ENCODE assay signal across 8 cellular contexts in the genomic region with DNA sequence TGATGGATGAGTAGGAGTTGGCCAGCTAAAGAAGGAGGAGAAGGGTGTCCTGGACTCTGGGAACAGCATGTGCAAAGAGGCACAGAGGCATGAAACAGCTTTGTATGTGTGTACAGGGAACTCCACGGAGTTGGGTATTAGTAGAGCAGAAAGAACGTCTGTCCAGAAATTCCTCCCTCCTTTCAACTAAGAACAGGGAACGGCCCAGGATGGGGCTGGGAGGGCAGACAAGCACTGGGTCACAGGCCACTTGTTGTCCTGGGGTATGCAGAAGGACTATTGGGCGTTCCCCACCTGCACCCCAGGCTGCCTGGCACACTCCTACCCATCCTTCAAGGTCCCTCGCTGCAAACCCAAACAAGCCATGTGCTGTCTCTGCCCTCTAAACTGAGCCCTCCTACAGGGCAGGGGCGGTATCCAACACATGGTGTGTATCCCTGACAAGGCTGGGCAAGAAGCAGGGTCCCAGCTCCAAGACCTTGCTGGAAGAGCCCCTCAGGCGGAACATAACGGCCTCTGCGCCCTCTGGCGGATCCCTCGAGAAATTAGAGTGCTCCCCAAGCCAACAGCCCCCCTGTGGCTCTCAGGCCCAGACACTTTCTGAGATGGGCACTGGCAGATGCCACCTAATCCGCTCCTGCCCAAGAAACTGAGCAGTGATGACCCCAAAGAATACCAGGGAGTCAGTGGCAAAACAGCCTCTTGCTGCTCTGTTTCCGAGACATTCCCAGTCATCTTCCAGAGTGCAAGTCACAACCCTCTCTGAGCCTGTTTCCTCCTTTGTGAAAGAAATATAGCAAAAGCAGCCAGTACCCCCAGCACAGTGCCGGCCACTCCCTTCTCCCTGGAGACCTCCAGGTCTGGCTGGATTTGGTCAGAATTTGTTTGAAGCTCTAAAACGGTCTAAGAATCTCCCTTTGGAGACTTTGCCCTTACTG. TPM values are rescaled to one million over a fixed set of nuclear protein-coding genes. Genes with fewer than 3 reads are reported as not detected.
DNase-seq lines count a peak whose midpoint lies in the region; ATAC-seq, FAIRE-seq and TF ChIP-seq lines count a peak whose summit lies in the region.

No MANE protein-coding gene starts in this region.

- no peak for FAIRE-seq in HTR-8/SVneo (lab: Jason Lieb, UNC)
- FAIRE-seq in K562 (lab: Jason Lieb, UNC): no peak
- no peak for FAIRE-seq in HepG2 (lab: Jason Lieb, UNC)

- H3K79me2 ChIP-seq in K562 (ENCODE audit: control insufficient read depth, insufficient read depth, low read length): no peaks in the 10 kb centered on the region
- H3K79me2 ChIP-seq in HepG2 (ENCODE audit: insufficient read depth, low read length): no peaks in the 10 kb centered on the region

- peak; percentile 74 for TF ChIP-seq CTCF in CD4-positive, alpha-beta T cell (IDR thresholded peaks at IDR 0.05)
- peak; percentile 65 to 82 (median 71) for TF ChIP-seq CTCF in K562 (IDR thresholded peaks at IDR 0.05 in 2 of 3, conservative IDR thresholded peaks at IDR 0.05 in 1 of 3; ENCODE audit: insufficient read depth in 2 of 3, low read depth in 1 of 3, low read length in 3 of 3)
- TF ChIP-seq CTCF in HepG2 (CRISPR knock-in tag; IDR thresholded peaks at IDR 0.05): peak; percentile 78

- POLR2A ChIA-PET in CD4-positive, alpha-beta T cell (lab: Charles Lee): no interaction called here
- POLR2A ChIA-PET in K562 (lab: Yijun Ruan, JAX) (interaction anchor here (0.7 kb wide), 1 partner anchor 120 kb away, joined by 4 read pairs; no protein-coding TSS in a partner anchor), HepG2 (lab: Yijun Ruan, JAX) (no interaction called here)

- H3K36me3 ChIP-seq in K562 (ENCODE audit: control insufficient read depth, insufficient read depth, low read length) (no peaks in the 10 kb centered on the region), HepG2 (replicated peaks in 1 of 2; ENCODE audit: control insufficient read depth in 1 of 2, insufficient read depth in 2 of 2, low read length in 2 of 2) (no peaks in the 10 kb centered on the region)

- H3K9ac ChIP-seq in K562 (ENCODE audit: insufficient read depth in 1 of 2, low read depth in 2 of 2, low read length in 2 of 2) (no peak overlapping the region), HepG2 (ENCODE audit: insufficient read depth, low read depth, low read length) (no peak overlapping the region)

- H3K27me3 Mint-ChIP-seq in CD4-positive, alpha-beta T cell: peaks cover 83% of the 10 kb centered on the region
- H3K27me3 Mint-ChIP-seq in T-helper 2 cell treated with Interferon-gamma antibody and Interleukin-4, amounts not matched to agents 5 μg/mL and 100 μg/mL, for 36 hours (ENCODE audit: low read depth): peaks cover 60% of the 10 kb centered on the region

- H3K4me2 ChIP-seq in K562 (ENCODE audit: insufficient read depth, low read length) (no peak overlapping the region), HepG2 (ENCODE audit: low read depth, low read length) (no peak overlapping the region)

- DNase-seq in CD4-positive, alpha-beta T cell: peak; percentile 35 to 66 (median 50)
- DNase-seq in HTR-8/SVneo (ENCODE audit: insufficient read length, low spot score) (peak; percentile 49), K562 (ENCODE audit: extremely low read depth in 1 of 4, low spot score in 3 of 4) (peak; percentile 51 to 61 (median 56)), HepG2 (ENCODE audit: low spot score) (peak; percentile 35), middle frontal gyrus (ENCODE audit: extremely low spot score, low spot score) (no peak), NCI-H1105 (lab: John Stamatoyannopoulos, UW) (no peak)
- DNase-seq in T-helper 2 cell treated with Interferon-gamma antibody and Interleukin-4, amounts not matched to agents 5 μg/mL and 100 μg/mL, for 36 hours (ENCODE audit: low spot score): peak; percentile 32
- DNase-seq in stimulated activated CD8-positive, alpha-beta memory T cell treated with anti-CD3 and anti-CD28 coated beads, Interleukin-7, amount 100 ng/mL, for 1 hour (ENCODE audit: low read depth in 2 of 2): peak; percentile 15 to 40

- H2AFZ ChIP-seq in K562 (ENCODE audit: low read depth, low read length): no peak overlapping the region
- H2AFZ ChIP-seq in HepG2 (ENCODE audit: low read length): no peak overlapping the region

- H3K36me3 Mint-ChIP-seq in CD4-positive, alpha-beta T cell (ENCODE audit: low read depth): no peaks in the 10 kb centered on the region
- H3K36me3 Mint-ChIP-seq in T-helper 2 cell treated with Interferon-gamma antibody and Interleukin-4, amounts not matched to agents 5 μg/mL and 100 μg/mL, for 36 hours (ENCODE audit: low read depth): peaks cover 2% of the 10 kb centered on the region

- H3K4me1 Mint-ChIP-seq in CD4-positive, alpha-beta T cell (ENCODE audit: low read depth): no peaks in the 10 kb centered on the region
- H3K4me1 Mint-ChIP-seq in T-helper 2 cell treated with Interferon-gamma antibody and Interleukin-4, amounts not matched to agents 5 μg/mL and 100 μg/mL, for 36 hours (ENCODE audit: low read depth): peaks cover 7% of the 10 kb centered on the region

- no peak for TF ChIP-seq POLR2A in K562 (conservative IDR thresholded peaks at IDR 0.05)
- TF ChIP-seq POLR2A in HepG2 (IDR thresholded peaks at IDR 0.05; ENCODE audit: insufficient read depth in 1 of 2, low read depth in 2 of 2, low read length in 2 of 2): no peak

- H3K27ac Mint-ChIP-seq in CD4-positive, alpha-beta T cell: no peak overlapping the region
- no peak overlapping the region for H3K27ac Mint-ChIP-seq in T-helper 2 cell treated with Interferon-gamma antibody and Interleukin-4, amounts not matched to agents 5 μg/mL and 100 μg/mL, for 36 hours

- H3K4me1 ChIP-seq in K562 (replicated peaks in 1 of 2; ENCODE audit: control insufficient read depth in 2 of 2, insufficient read depth in 2 of 2, low read length in 2 of 2): peaks cover 0 to 15% of the 10 kb centered on the region in 2 experiments; a peak in 2 of 5 replicates
- peaks cover 26% of the 10 kb centered on the region for H3K4me1 ChIP-seq in HepG2 (ENCODE audit: insufficient read depth, low read length)

- H3K4me3 Mint-ChIP-seq in CD4-positive, alpha-beta T cell: peak overlapping the region; percentile 38
- H3K4me3 Mint-ChIP-seq in T-helper 2 cell treated with Interferon-gamma antibody and Interleukin-4, amounts not matched to agents 5 μg/mL and 100 μg/mL, for 36 hours: no peak overlapping the region

- CTCF ChIA-PET in CD4-positive, alpha-beta T cell (lab: Charles Lee): interaction anchor here (0.7 to 2.1 kb wide), 5 partner anchors 16 to 1362 kb away, joined by 3 to 5 read pairs (median 3); no protein-coding TSS in a partner anchor
- CTCF ChIA-PET in K562 (lab: Yijun Ruan, JAX; ENCODE audit: low intra/inter-chr PET ratio): interaction anchor here (2.0 kb wide), 1 partner anchor 162 kb away, joined by 5 read pairs; no protein-coding TSS in a partner anchor
- CTCF ChIA-PET in HepG2 (lab: Yijun Ruan, JAX; ENCODE audit: low intra/inter-chr PET ratio, low total read pairs): interaction anchor here (1.6 to 1.9 kb wide), 2 partner anchors 28 to 112 kb away, joined by 8 to 17 read pairs; no protein-coding TSS in a partner anchor

- peaks cover 43% of the 10 kb centered on the region for H3K27me3 ChIP-seq in CD4-positive, alpha-beta T cell (ENCODE audit: control insufficient read depth, insufficient read depth, low read length)
- H3K27me3 ChIP-seq in K562 (ENCODE audit: control insufficient read depth in 2 of 2, insufficient read depth in 2 of 2, low read length in 2 of 2): peaks cover 7 to 59% of the 10 kb centered on the region in 2 experiments; a peak in 4 of 5 replicates
- peaks cover 16 to 79% of the 10 kb centered on the region in 2 experiments for H3K27me3 ChIP-seq in HepG2 (ENCODE audit: control insufficient read depth in 1 of 2, insufficient read depth in 2 of 2, low read length in 2 of 2)

- no TSS peak for BruUV-seq in K562 (replicated peaks; lab: Mats Ljungman, UMichigan)
- no TSS peak for BruUV-seq in HepG2 (replicated peaks; lab: Mats Ljungman, UMichigan)

- under 1% methylated on average over 15 of the region's 15 CpGs for WGBS in K562 (ENCODE audit: insufficient coverage, low coverage, missing lambda C conversion rate)
- WGBS in HepG2 (ENCODE audit: low lambda C conversion rate): 5% methylated on average over 11 of the region's 15 CpGs

- H3K9me3 ChIP-seq in CD4-positive, alpha-beta T cell (ENCODE audit: control insufficient read depth, low read length): no peaks in the 10 kb centered on the region
- H3K9me3 ChIP-seq in K562 (replicated peaks; ENCODE audit: control insufficient read depth, insufficient read depth, low read depth, low read length): no peaks in the 10 kb centered on the region
- no peaks in the 10 kb centered on the region for H3K9me3 ChIP-seq in HepG2 (ENCODE audit: low read length)

- no peak overlapping the region for H3K27ac ChIP-seq in CD4-positive, alpha-beta T cell (ENCODE audit: low read depth, low read length)
- H3K27ac ChIP-seq in K562 (ENCODE audit: extremely low read depth, low read depth, low read length): no peak overlapping the region
- H3K27ac ChIP-seq in HepG2 (ENCODE audit: extremely low read length, insufficient read depth, low read length): no peak overlapping the region

- peaks cover 6% of the 10 kb centered on the region for H4K20me1 ChIP-seq in K562 (replicated peaks; ENCODE audit: control insufficient read depth, insufficient read depth, low read length)
- H4K20me1 ChIP-seq in HepG2 (ENCODE audit: insufficient read depth, low read length): peaks cover 7% of the 10 kb centered on the region; the same call in 1 of the 2 replicates

- peak; percentile 30 to 66; a peak in 3 of 4 replicates for TF ChIP-seq RAD21 in K562 (CRISPR knock-in tag; conservative IDR thresholded peaks at IDR 0.05 in 1 of 2, IDR thresholded peaks at IDR 0.05 in 1 of 2)
- TF ChIP-seq RAD21 in HepG2 (CRISPR knock-in tag; IDR thresholded peaks at IDR 0.05): peak; percentile 48; the same call in 1 of the 2 replicates

- H3K9me1 ChIP-seq in K562 (ENCODE audit: control insufficient read depth, insufficient read depth, low read length): no peaks in the 10 kb centered on the region

- H3K4me3 ChIP-seq in K562 (no peak overlapping the region), HepG2 (replicated peaks in 1 of 3; ENCODE audit: insufficient read depth in 1 of 3, low read depth in 2 of 3, low read length in 3 of 3) (no peak overlapping the region)

- intact Hi-C loops in CD4-positive, alpha-beta T cell (cut with DNase I, micrococcal nuclease): loop anchor here (1.0 to 10.0 kb wide), 4 partner anchors 112 to 254 kb away; no protein-coding TSS in a partner anchor
- intact Hi-C loops in K562 (cut with micrococcal nuclease) (loop anchor here (2.0 kb wide), 1 partner anchor 112 kb away; no protein-coding TSS in a partner anchor), HepG2 (cut with micrococcal nuclease; ENCODE audit: unreplicated experiment) (no loop called here)

- no peak for TF ChIP-seq EP300 in K562 (IDR thresholded peaks at IDR 0.05; ENCODE audit: low read length)
- no peak for TF ChIP-seq EP300 in HepG2 (IDR thresholded peaks at IDR 0.05; ENCODE audit: low read depth in 2 of 2, low read length in 2 of 2)
- TF ChIP-seq EP300 in HepG2 (CRISPR knock-in tag; IDR thresholded peaks at IDR 0.05; ENCODE audit: borderline replicate concordance): no peak

- no peaks in the 10 kb centered on the region for H3K9me3 Mint-ChIP-seq in CD4-positive, alpha-beta T cell
- peaks cover 12% of the 10 kb centered on the region for H3K9me3 Mint-ChIP-seq in T-helper 2 cell treated with Interferon-gamma antibody and Interleukin-4, amounts not matched to agents 5 μg/mL and 100 μg/mL, for 36 hours

- peak; percentile 62 for ATAC-seq in CD4-positive, alpha-beta T cell (ENCODE audit: poor library complexity)
- ATAC-seq in K562 (peak; percentile 77), HepG2 (peak; percentile 68)

- in situ Hi-C loops in K562 (cut with MboI): no loop called here
- in situ Hi-C loops in HepG2 (cut with HindIII; ENCODE audit: extremely low pct_ligation_motif_present, low pct_unique_long_range_greater_than_20kb): no loop called here

RNA-seq across cellular contexts. Expression of a gene that starts 1.6 kb away (rescaled TPM):
- under 1 TPM; 0.05 to 0.20 TPM for total RNA-seq in CD4-positive, alpha-beta T cell
- total RNA-seq in K562 (2011; cell fraction: chromatin; rRNA removed; ENCODE audit: low replicate concordance): not detected in 2 replicates
- total RNA-seq in K562 (2011; cell fraction: nucleolus; rRNA removed): not detected in 2 replicates
- not detected in 2 replicates for total RNA-seq in K562 (2011; cell fraction: nucleoplasm; rRNA removed)
- total RNA-seq in K562 (2014; rRNA removed) (not detected in 2 replicates), K562 (2014; rRNA removed; fragmentation: Illumina TruSeq; extraction: Trizol) (not detected in 2 replicates), K562 (2015; rRNA removed; fragmentation: Illumina TruSeq; extraction: Trizol) (not detected in 2 replicates), K562 (2021) (not detected in 2 replicates), HepG2 (2016; rRNA removed; fragmentation: Illumina TruSeq; extraction: Trizol) (not detected in 2 replicates)
- polyA plus RNA-seq in K562 (2011; rRNA removed) (not detected in 2 replicates), K562 (2014; fragmentation: Illumina TruSeq; extraction: Trizol) (not detected in 2 replicates), K562 (2014; fragmentation: Nextera tagmentation; extraction: Ambion mirVana) (not detected), K562 (2014; rRNA removed) (not detected in 2 replicates), HepG2 (2011; rRNA removed) (0.01 TPM in 1 of 2 replicates, not detected in the other)
- under 0.01 and 0.01 TPM in 2 replicates for polyA plus RNA-seq in K562 (2011; cell fraction: cytosol; rRNA removed)
- 0.01 TPM in 1 of 2 replicates, not detected in the other for polyA plus RNA-seq in K562 (2011; cell fraction: nucleus; rRNA removed)
- not detected in 2 replicates for polyA plus RNA-seq in K562 (2012)
- polyA minus RNA-seq in K562 (2011; rRNA and poly(A)+ RNA removed): not detected in 2 replicates
- polyA minus RNA-seq in K562 (2011; cell fraction: cytosol; rRNA and poly(A)+ RNA removed): not detected in 2 replicates
- not detected in 2 replicates for polyA minus RNA-seq in K562 (2011; cell fraction: nucleus; rRNA and poly(A)+ RNA removed)
- not detected in 2 replicates for total RNA-seq in HepG2 (2016; cell fraction: cytosol; rRNA removed; fragmentation: Illumina TruSeq; extraction: Trizol; ENCODE audit: low read depth)
- not detected in 2 replicates for total RNA-seq in HepG2 (2016; cell fraction: insoluble cytoplasmic fraction; rRNA removed; fragmentation: Illumina TruSeq; extraction: Trizol)
- not detected in 2 replicates for total RNA-seq in HepG2 (2016; cell fraction: membrane; rRNA removed; fragmentation: Illumina TruSeq; extraction: Trizol)
- total RNA-seq in HepG2 (2016; cell fraction: nucleus; rRNA removed; fragmentation: Illumina TruSeq; extraction: Trizol): not detected in 2 replicates
- not detected in 2 replicates for polyA plus RNA-seq in HepG2 (2011; cell fraction: cytosol; rRNA removed)
- 0.03 TPM in 2 replicates for polyA plus RNA-seq in HepG2 (2011; cell fraction: nucleus; rRNA removed)
- polyA plus RNA-seq in HepG2 (2012): 0.01 and 0.09 TPM in 2 replicates
- polyA plus RNA-seq in HepG2 (2016; cell fraction: cytosol; fragmentation: Illumina TruSeq; extraction: Trizol; ENCODE audit: low read depth): not detected in 2 replicates
- not detected in 2 replicates for polyA plus RNA-seq in HepG2 (2016; cell fraction: insoluble cytoplasmic fraction; fragmentation: Illumina TruSeq; extraction: Trizol; ENCODE audit: low read depth)
- polyA plus RNA-seq in HepG2 (2016; cell fraction: membrane; fragmentation: Illumina TruSeq; extraction: Trizol; ENCODE audit: low read depth): not detected in 2 replicates
- not detected in 2 replicates for polyA plus RNA-seq in HepG2 (2016; cell fraction: nucleus; fragmentation: Illumina TruSeq; extraction: Trizol; ENCODE audit: insufficient read depth, low read depth)
- 0.47 TPM in 1 of 2 replicates, not detected in the other for polyA minus RNA-seq in HepG2 (2011; rRNA and poly(A)+ RNA removed; ENCODE audit: low replicate concordance)
- polyA minus RNA-seq in HepG2 (2011; cell fraction: cytosol; rRNA and poly(A)+ RNA removed): not detected in 2 replicates
- polyA minus RNA-seq in HepG2 (2011; cell fraction: nucleus; rRNA and poly(A)+ RNA removed): not detected in 2 replicates

RNA-seq across cellular contexts. Expression of a gene that starts 57.3 kb away (rescaled TPM):
- 10 to 100 TPM; 85.1 to 89.9 TPM for total RNA-seq in CD4-positive, alpha-beta T cell
- 0.83 TPM in 1 of 2 replicates, not detected in the other for total RNA-seq in K562 (2011; cell fraction: chromatin; rRNA removed; ENCODE audit: low replicate concordance)
- total RNA-seq in K562 (2011; cell fraction: nucleolus; rRNA removed): not detected in 2 replicates
- total RNA-seq in K562 (2011; cell fraction: nucleoplasm; rRNA removed): not detected in 2 replicates
- 0.53 and 0.54 TPM in 2 replicates for total RNA-seq in K562 (2014; rRNA removed)
- total RNA-seq in K562 (2014; rRNA removed; fragmentation: Illumina TruSeq; extraction: Trizol): 0.32 TPM in 1 of 2 replicates, not detected in the other
- total RNA-seq in K562 (2015; rRNA removed; fragmentation: Illumina TruSeq; extraction: Trizol): 0.26 TPM in 1 of 2 replicates, not detected in the other
- total RNA-seq in K562 (2021): 0.73 and 0.89 TPM in 2 replicates
- polyA plus RNA-seq in K562 (2011; rRNA removed): 0.08 and 0.38 TPM in 2 replicates
- polyA plus RNA-seq in K562 (2011; cell fraction: cytosol; rRNA removed): 0.18 and 1.2 TPM in 2 replicates
- polyA plus RNA-seq in K562 (2011; cell fraction: nucleus; rRNA removed): 0.10 and 1.6 TPM in 2 replicates
- 0.10 and 0.86 TPM in 2 replicates for polyA plus RNA-seq in K562 (2012)
- polyA plus RNA-seq in K562 (2014; fragmentation: Illumina TruSeq; extraction: Trizol): 0.14 and 0.16 TPM in 2 replicates
- polyA plus RNA-seq in K562 (2014; fragmentation: Nextera tagmentation; extraction: Ambion mirVana): not detected
- polyA plus RNA-seq in K562 (2014; rRNA removed): 0.13 and 0.20 TPM in 2 replicates
- polyA minus RNA-seq in K562 (2011; rRNA and poly(A)+ RNA removed): 0.49 TPM in 1 of 2 replicates, not detected in the other
- not detected in 2 replicates for polyA minus RNA-seq in K562 (2011; cell fraction: cytosol; rRNA and poly(A)+ RNA removed)
- not detected in 2 replicates for polyA minus RNA-seq in K562 (2011; cell fraction: nucleus; rRNA and poly(A)+ RNA removed)
- total RNA-seq in HepG2 (2016; rRNA removed; fragmentation: Illumina TruSeq; extraction: Trizol): 1.0 and 1.1 TPM in 2 replicates
- 0.35 and 1.1 TPM in 2 replicates for total RNA-seq in HepG2 (2016; cell fraction: cytosol; rRNA removed; fragmentation: Illumina TruSeq; extraction: Trizol; ENCODE audit: low read depth)
- 0.55 and 0.80 TPM in 2 replicates for total RNA-seq in HepG2 (2016; cell fraction: insoluble cytoplasmic fraction; rRNA removed; fragmentation: Illumina TruSeq; extraction: Trizol)
- 1.4 and 1.9 TPM in 2 replicates for total RNA-seq in HepG2 (2016; cell fraction: membrane; rRNA removed; fragmentation: Illumina TruSeq; extraction: Trizol)
- total RNA-seq in HepG2 (2016; cell fraction: nucleus; rRNA removed; fragmentation: Illumina TruSeq; extraction: Trizol): 0.56 and 1.6 TPM in 2 replicates
- 11.7 and 19.8 TPM in 2 replicates for polyA plus RNA-seq in HepG2 (2011; rRNA removed)
- 15.3 and 15.7 TPM in 2 replicates for polyA plus RNA-seq in HepG2 (2011; cell fraction: cytosol; rRNA removed)
- polyA plus RNA-seq in HepG2 (2011; cell fraction: nucleus; rRNA removed): 37.0 and 46.6 TPM in 2 replicates
- 14.5 and 20.0 TPM in 2 replicates for polyA plus RNA-seq in HepG2 (2012)
- 0.79 and 0.97 TPM in 2 replicates for polyA plus RNA-seq in HepG2 (2016; cell fraction: cytosol; fragmentation: Illumina TruSeq; extraction: Trizol; ENCODE audit: low read depth)
- polyA plus RNA-seq in HepG2 (2016; cell fraction: insoluble cytoplasmic fraction; fragmentation: Illumina TruSeq; extraction: Trizol; ENCODE audit: low read depth): 0.81 and 0.93 TPM in 2 replicates
- 1.1 and 1.3 TPM in 2 replicates for polyA plus RNA-seq in HepG2 (2016; cell fraction: membrane; fragmentation: Illumina TruSeq; extraction: Trizol; ENCODE audit: low read depth)
- 1.3 and 4.5 TPM in 2 replicates for polyA plus RNA-seq in HepG2 (2016; cell fraction: nucleus; fragmentation: Illumina TruSeq; extraction: Trizol; ENCODE audit: insufficient read depth, low read depth)
- 0.77 and 12.5 TPM in 2 replicates for polyA minus RNA-seq in HepG2 (2011; rRNA and poly(A)+ RNA removed; ENCODE audit: low replicate concordance)
- polyA minus RNA-seq in HepG2 (2011; cell fraction: cytosol; rRNA and poly(A)+ RNA removed): 3.2 and 6.1 TPM in 2 replicates
- polyA minus RNA-seq in HepG2 (2011; cell fraction: nucleus; rRNA and poly(A)+ RNA removed): 6.1 and 9.8 TPM in 2 replicates

Comparison
In these comparisons a context has a peak if more than half of its experiments do, and no peak if none do; other contexts are left out.
1. DNase-seq: peak in CD4-positive, alpha-beta T cell (10 of 10), HTR-8/SVneo (single experiment), T-helper 2 cell treated with Interferon-gamma antibody and Interleukin-4, amounts not matched to agents 5 μg/mL and 100 μg/mL, for 36 hours (single experiment), K562 (4 of 4), HepG2 (single experiment) and stimulated activated CD8-positive, alpha-beta memory T cell treated with anti-CD3 and anti-CD28 coated beads, Interleukin-7, amount 100 ng/mL, for 1 hour (2 of 2); none in middle frontal gyrus (single experiment) and NCI-H1105 (single experiment).
2. RNA of a gene that starts 57.3 kb away (total RNA-seq): 85.1 to 89.9 TPM in CD4-positive, alpha-beta T cell; 0.35 to 1.9 TPM in HepG2 and 0.26 to 0.89 TPM in K562; every median in the first group is over 10 times any median in the second.
3. Peak in every context shown above with its lines, with median percentiles within 50 percentile points of each other: ATAC-seq and CTCF ChIP-seq.